9 cellular contexts compared by ENCODE assay signal in genomic region chr3:42376397-42376798, GRCh38. TPM values are rescaled to one million over a fixed set of nuclear protein-coding genes. Genes with fewer than 3 reads are reported as not detected.
DNase-seq lines count a peak whose midpoint lies in the region; ATAC-seq and TF ChIP-seq lines count a peak whose summit lies in the region.
"Had no signal": no experiment of that assay in that cellular context is flagged by ENCODE, and none has a peak within 500 bp of the region (broad histone marks: within the 10 kb centered on the region; RNA-seq: fewer than 3 reads in every experiment).

No MANE protein-coding gene starts in this region.

- no peak for TF ChIP-seq CTCF in activated CD8-positive, alpha-beta T cell treated with anti-CD3 and anti-CD28 coated beads for 36 hours (IDR thresholded peaks at IDR 0.05)
- TF ChIP-seq CTCF in WTC11 (IDR thresholded peaks at IDR 0.05) = no peak

- no peak overlapping the region for H3K4me3 Mint-ChIP-seq in activated CD8-positive, alpha-beta T cell treated with anti-CD3 and anti-CD28 coated beads for 36 hours
- no peak overlapping the region for H3K4me3 Mint-ChIP-seq in activated CD8-positive, alpha-beta T cell treated with anti-CD3 and anti-CD28 coated beads, Interleukin-2, amount 10 ng/mL, durations not matched to agents 7 days and 5 days
- no peak overlapping the region for H3K4me3 Mint-ChIP-seq in WTC11
- H3K4me3 Mint-ChIP-seq: nephron had no signal

- peaks cover 7% of the 10 kb centered on the region for H3K4me1 Mint-ChIP-seq in activated CD8-positive, alpha-beta T cell treated with anti-CD3 and anti-CD28 coated beads for 36 hours (ENCODE audit: low read depth)
- no peaks in the 10 kb centered on the region for H3K4me1 Mint-ChIP-seq in activated CD8-positive, alpha-beta T cell treated with anti-CD3 and anti-CD28 coated beads, Interleukin-2, amount 10 ng/mL, durations not matched to agents 7 days and 5 days (ENCODE audit: low read depth)
- H3K4me1 Mint-ChIP-seq in WTC11 = peaks cover under 1% of the 10 kb centered on the region; the same call in 1 of the 2 replicates

- peak; percentile 90 for DNase-seq in activated CD8-positive, alpha-beta T cell treated with anti-CD3 and anti-CD28 coated beads for 36 hours
- DNase-seq in activated CD8-positive, alpha-beta T cell treated with anti-CD3 and anti-CD28 coated beads, Interleukin-2, amount 10 ng/mL, durations not matched to agents 7 days and 5 days = no peak
- peak; percentile 19 for DNase-seq in activated T-cell treated with anti-CD3 and anti-CD28 coated beads for 4 hours
- peak; percentile 51 for DNase-seq in left ventricle myocardium superior
- peak; percentile 46 for DNase-seq in superior temporal gyrus (ENCODE audit: extremely low spot score)
- DNase-seq in activated CD4-positive, CD25-positive, alpha-beta regulatory T cell (lab: John Stamatoyannopoulos, UW) = no peak
- no peak for DNase-seq in WTC11 (ENCODE audit: low spot score)

- no peak overlapping the region for H3K27ac Mint-ChIP-seq in activated CD8-positive, alpha-beta T cell treated with anti-CD3 and anti-CD28 coated beads for 36 hours
- no peak overlapping the region for H3K27ac Mint-ChIP-seq in activated CD8-positive, alpha-beta T cell treated with anti-CD3 and anti-CD28 coated beads, Interleukin-2, amount 10 ng/mL, durations not matched to agents 7 days and 5 days
- no peak overlapping the region for H3K27ac Mint-ChIP-seq in WTC11
- H3K27ac Mint-ChIP-seq: nephron had no signal

- peaks cover 14% of the 10 kb centered on the region for H3K27me3 Mint-ChIP-seq in activated CD8-positive, alpha-beta T cell treated with anti-CD3 and anti-CD28 coated beads for 36 hours
- H3K27me3 Mint-ChIP-seq in activated CD8-positive, alpha-beta T cell treated with anti-CD3 and anti-CD28 coated beads, Interleukin-2, amount 10 ng/mL, durations not matched to agents 7 days and 5 days (ENCODE audit: low read depth) = peaks cover 3% of the 10 kb centered on the region
- H3K27me3 Mint-ChIP-seq in WTC11 (ENCODE audit: low read depth) = no peaks in the 10 kb centered on the region

- CTCF ChIA-PET in activated CD8-positive, alpha-beta T cell treated with anti-CD3 and anti-CD28 coated beads for 36 hours (lab: Charles Lee) = interaction anchor here (1.0 kb wide), 1 partner anchor 67 kb away, joined by 3 read pairs; no protein-coding TSS in a partner anchor
- CTCF ChIA-PET in activated CD8-positive, alpha-beta T cell treated with anti-CD3 and anti-CD28 coated beads, Interleukin-2, amount 10 ng/mL, durations not matched to agents 7 days and 5 days (lab: Charles Lee) = no interaction called here
- CTCF ChIA-PET in WTC11 (lab: Charles Lee) = no interaction called here

- POLR2A ChIA-PET in activated CD8-positive, alpha-beta T cell treated with anti-CD3 and anti-CD28 coated beads for 36 hours (lab: Charles Lee) = interaction anchor here (1.0 kb wide), 1 partner anchor 12 kb away, joined by 3 read pairs; no protein-coding TSS in a partner anchor
- POLR2A ChIA-PET in activated CD8-positive, alpha-beta T cell treated with anti-CD3 and anti-CD28 coated beads, Interleukin-2, amount 10 ng/mL, durations not matched to agents 7 days and 5 days (lab: Charles Lee) = interaction anchor here (0.6 kb wide), 1 partner anchor 115 kb away, joined by 3 read pairs; no protein-coding TSS in a partner anchor
- POLR2A ChIA-PET in WTC11 (lab: Charles Lee) = no interaction called here

- intact Hi-C loops in activated CD8-positive, alpha-beta T cell treated with anti-CD3 and anti-CD28 coated beads for 36 hours (cut with micrococcal nuclease) = no loop called here
- intact Hi-C loops in left ventricle myocardium superior (cut with micrococcal nuclease) = no loop called here

- no peaks in the 10 kb centered on the region for H3K9me3 Mint-ChIP-seq in activated CD8-positive, alpha-beta T cell treated with anti-CD3 and anti-CD28 coated beads for 36 hours
- H3K9me3 Mint-ChIP-seq in activated CD8-positive, alpha-beta T cell treated with anti-CD3 and anti-CD28 coated beads, Interleukin-2, amount 10 ng/mL, durations not matched to agents 7 days and 5 days (ENCODE audit: insufficient read depth) = no peaks in the 10 kb centered on the region
- H3K9me3 Mint-ChIP-seq in WTC11 = no peaks in the 10 kb centered on the region
- H3K9me3 Mint-ChIP-seq: nephron had no signal

- ATAC-seq in activated CD8-positive, alpha-beta T cell treated with anti-CD3 and anti-CD28 coated beads for 36 hours = peak; percentile 97
- ATAC-seq in activated CD8-positive, alpha-beta T cell treated with anti-CD3 and anti-CD28 coated beads, Interleukin-2, amount 10 ng/mL, durations not matched to agents 7 days and 5 days = no peak
- ATAC-seq in left ventricle myocardium superior (peak; percentile 51), HG02870 (IDR thresholded peaks at IDR 0.05; ENCODE audit: unreplicated experiment) (no peak), WTC11 (no peak)

- no peaks in the 10 kb centered on the region for H3K36me3 Mint-ChIP-seq in activated CD8-positive, alpha-beta T cell treated with anti-CD3 and anti-CD28 coated beads for 36 hours (ENCODE audit: low read depth)
- H3K36me3 Mint-ChIP-seq in activated CD8-positive, alpha-beta T cell treated with anti-CD3 and anti-CD28 coated beads, Interleukin-2, amount 10 ng/mL, durations not matched to agents 7 days and 5 days (ENCODE audit: low read depth) = no peaks in the 10 kb centered on the region
- no peaks in the 10 kb centered on the region for H3K36me3 Mint-ChIP-seq in WTC11

TF ChIP-seq in WTC11, 78 proteins besides CTCF, POLR2A, EP300 and RAD21 (continues in another document):
- TF ChIP-seq HMGA2 (CRISPR knock-in tag; IDR thresholded peaks at IDR 0.05) = no peak
- TF ChIP-seq ZNF416 (CRISPR knock-in tag; IDR thresholded peaks at IDR 0.05) = no peak
- TF ChIP-seq AFF4 (CRISPR knock-in tag; IDR thresholded peaks at IDR 0.05; ENCODE audit: borderline replicate concordance) = no peak
- no peak for TF ChIP-seq NR2C2 (CRISPR knock-in tag; IDR thresholded peaks at IDR 0.05)
- TF ChIP-seq MXD4 (CRISPR knock-in tag; IDR thresholded peaks at IDR 0.05; ENCODE audit: borderline replicate concordance) = no peak
- TF ChIP-seq E2F4 (CRISPR knock-in tag; IDR thresholded peaks at IDR 0.05; ENCODE audit: borderline replicate concordance, low read depth) = no peak
- no peak for TF ChIP-seq CBFB (CRISPR knock-in tag; IDR thresholded peaks at IDR 0.05; ENCODE audit: low read depth)
- TF ChIP-seq NR1H2 (CRISPR knock-in tag; IDR thresholded peaks at IDR 0.05) = no peak
- no peak for TF ChIP-seq ERG (CRISPR knock-in tag; IDR thresholded peaks at IDR 0.05)
- no peak for TF ChIP-seq SMAD3 (CRISPR knock-in tag; IDR thresholded peaks at IDR 0.05; ENCODE audit: borderline replicate concordance)
- no peak for TF ChIP-seq SMAD4 (CRISPR knock-in tag; IDR thresholded peaks at IDR 0.05)
- no peak for TF ChIP-seq ATF1 (CRISPR knock-in tag; IDR thresholded peaks at IDR 0.05)

RNA-seq across cellular contexts. Expression of gene LYZL4, which starts 34.0 kb away (rescaled TPM):
- total RNA-seq in activated CD8-positive, alpha-beta T cell treated with anti-CD3 and anti-CD28 coated beads for 36 hours = not detected
- total RNA-seq in activated CD8-positive, alpha-beta T cell treated with anti-CD3 and anti-CD28 coated beads, Interleukin-2, amount 10 ng/mL, durations not matched to agents 7 days and 5 days = not detected
- total RNA-seq in left ventricle myocardium superior = not detected
- not detected in 3 replicates for total RNA-seq in WTC11 (2021)

Comparison
In these comparisons a context has a peak if more than half of its experiments do, and no peak if none do; other contexts are left out.
1. ATAC-seq: peak in activated CD8-positive, alpha-beta T cell treated with anti-CD3 and anti-CD28 coated beads for 36 hours (single experiment) and left ventricle myocardium superior (single experiment); none in activated CD8-positive, alpha-beta T cell treated with anti-CD3 and anti-CD28 coated beads, Interleukin-2, amount 10 ng/mL, durations not matched to agents 7 days and 5 days (single experiment), HG02870 (single experiment) and WTC11 (single experiment).
2. DNase-seq: peak in activated CD8-positive, alpha-beta T cell treated with anti-CD3 and anti-CD28 coated beads for 36 hours (single experiment), activated T-cell treated with anti-CD3 and anti-CD28 coated beads for 4 hours (single experiment), left ventricle myocardium superior (single experiment) and superior temporal gyrus (single experiment); none in activated CD8-positive, alpha-beta T cell treated with anti-CD3 and anti-CD28 coated beads, Interleukin-2, amount 10 ng/mL, durations not matched to agents 7 days and 5 days (single experiment), activated CD4-positive, CD25-positive, alpha-beta regulatory T cell (0 of 4) and WTC11 (single experiment).